Comparison of ENCODE assay signal across 1 cellular context in the genomic region with DNA sequence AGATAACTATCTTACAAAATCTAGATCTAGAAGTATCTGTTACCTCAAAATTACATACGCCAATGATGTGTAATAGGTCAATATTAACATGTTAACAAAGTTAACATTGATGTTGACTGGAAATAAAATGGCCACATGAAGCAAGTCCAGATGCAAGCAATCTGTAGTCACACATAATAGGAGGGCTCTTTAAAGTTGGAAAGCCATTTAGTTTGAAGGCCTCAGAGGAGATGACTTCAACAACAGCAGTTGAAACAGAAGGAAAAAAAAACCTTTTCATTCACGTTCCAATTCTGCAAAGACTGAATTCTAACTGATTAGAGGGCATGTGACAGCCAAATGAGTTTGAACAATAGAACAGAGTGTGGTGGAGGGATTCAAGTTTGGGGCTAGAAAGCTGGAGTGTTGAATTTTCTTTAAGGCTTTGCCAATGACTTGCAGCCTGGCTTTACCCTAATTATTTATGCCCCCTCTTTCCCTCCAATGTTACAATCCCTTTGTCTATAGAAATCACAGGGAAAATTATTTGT.
TF ChIP-seq lines count a peak whose summit lies in the region.

No MANE protein-coding gene starts in this region.

TF ChIP-seq in GM23338, 12 proteins besides CTCF, POLR2A, EP300 and RAD21 (continued from another document):
- TF ChIP-seq, protein P1, sequence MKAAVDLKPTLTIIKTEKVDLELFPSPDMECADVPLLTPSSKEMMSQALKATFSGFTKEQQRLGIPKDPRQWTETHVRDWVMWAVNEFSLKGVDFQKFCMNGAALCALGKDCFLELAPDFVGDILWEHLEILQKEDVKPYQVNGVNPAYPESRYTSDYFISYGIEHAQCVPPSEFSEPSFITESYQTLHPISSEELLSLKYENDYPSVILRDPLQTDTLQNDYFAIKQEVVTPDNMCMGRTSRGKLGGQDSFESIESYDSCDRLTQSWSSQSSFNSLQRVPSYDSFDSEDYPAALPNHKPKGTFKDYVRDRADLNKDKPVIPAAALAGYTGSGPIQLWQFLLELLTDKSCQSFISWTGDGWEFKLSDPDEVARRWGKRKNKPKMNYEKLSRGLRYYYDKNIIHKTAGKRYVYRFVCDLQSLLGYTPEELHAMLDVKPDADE (IDR thresholded peaks at IDR 0.05) = no peak
- TF ChIP-seq STAT1 (IDR thresholded peaks at IDR 0.05; ENCODE audit: unreplicated experiment) (no peak), JUNB (IDR thresholded peaks at IDR 0.05; ENCODE audit: unreplicated experiment) (no peak)
